8 cellular contexts compared by ENCODE assay signal in the genomic region with DNA sequence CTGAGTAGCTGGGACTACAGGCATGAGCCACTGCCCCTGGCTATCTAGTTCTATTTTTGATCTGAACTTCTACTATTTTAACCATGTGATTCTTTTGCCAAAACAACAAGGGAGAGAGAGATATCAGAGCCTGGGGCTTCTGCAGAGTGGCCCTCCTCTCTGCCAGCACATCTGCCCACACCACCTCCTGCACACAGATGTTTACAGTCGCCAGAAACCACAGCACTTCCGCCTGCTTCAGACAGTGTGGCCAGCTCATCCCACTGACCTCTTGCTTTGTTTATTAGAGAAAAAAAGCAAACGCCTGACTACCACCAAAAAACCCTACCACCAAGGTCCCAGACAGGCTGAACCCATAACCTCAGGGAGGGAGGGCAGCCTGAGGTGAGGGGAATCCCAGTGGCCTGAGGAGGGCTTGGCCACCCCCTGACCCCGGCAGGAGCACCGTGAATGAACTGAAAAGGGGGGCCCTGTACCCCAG.
A peak's percentile ranks its signal among the peaks of the same experiment; 100 is the strongest.
DNase-seq lines count a peak whose midpoint lies in the region; ATAC-seq and TF ChIP-seq lines count a peak whose summit lies in the region.

No MANE protein-coding gene starts in this region.

- peak; percentile 80 for DNase-seq in BJ (ENCODE audit: low read depth)
- peak; percentile 91 for DNase-seq in M059J (ENCODE audit: low read depth)
- peak; percentile 69 to 87 for DNase-seq in foreskin fibroblast
- no peak for DNase-seq in NCI-H187 (lab: John Stamatoyannopoulos, UW)
- DNase-seq in retina: no peak
- DNase-seq in NOMO-1 (lab: John Stamatoyannopoulos, UW; ENCODE audit: unreplicated experiment in 2 of 2): no peak

- H3K36me3 ChIP-seq in BJ (ENCODE audit: control insufficient read depth, insufficient read depth, low read length): no peaks in the 10 kb centered on the region

- CTCF ChIA-PET in BJ (lab: Yijun Ruan, JAX): interaction anchor here (0.9 to 5.3 kb wide), 6 partner anchors 11 to 111 kb away, joined by 3 to 38 read pairs (median 8); no protein-coding TSS in a partner anchor

- H3K27me3 ChIP-seq in BJ (ENCODE audit: control insufficient read depth, insufficient read depth, low read length): no peaks in the 10 kb centered on the region

- peak; percentile 88 for ATAC-seq in GM21447 (IDR thresholded peaks at IDR 0.05; ENCODE audit: unreplicated experiment)
- no peak for ATAC-seq in GM18858 (IDR thresholded peaks at IDR 0.05; ENCODE audit: unreplicated experiment)

- POLR2A ChIA-PET in BJ (lab: Charles Lee): no interaction called here

- no peak for TF ChIP-seq CTCF in BJ (IDR thresholded peaks at IDR 0.05; ENCODE audit: insufficient read depth, low read depth, low read length)
- TF ChIP-seq CTCF in foreskin fibroblast (IDR thresholded peaks at IDR 0.05; ENCODE audit: low read depth, low read length): no peak

- H3K4me3 ChIP-seq in BJ (ENCODE audit: low read depth, low read length) (no peak overlapping the region), foreskin fibroblast (ENCODE audit: low read depth in 1 of 2, low read length in 2 of 2) (no peak overlapping the region)

Comparison
In these comparisons a context has a peak if more than half of its experiments do, and no peak if none do; other contexts are left out.
1. DNase-seq: peak in BJ (single experiment), M059J (single experiment) and foreskin fibroblast (2 of 2); none in NCI-H187 (0 of 2), retina (single experiment) and NOMO-1 (0 of 2).